Comparison of ENCODE assay signal across 14 cellular contexts in genomic region chr16:9311303-9311954, GRCh38.
A peak's percentile ranks its signal among the peaks of the same experiment; 100 is the strongest.
DNase-seq lines count a peak whose midpoint lies in the region; ATAC-seq lines count a peak whose summit lies in the region.
"Had no signal": no experiment of that assay in that cellular context is flagged by ENCODE, and none has a peak within 500 bp of the region (broad histone marks: within the 10 kb centered on the region; RNA-seq: fewer than 3 reads in every experiment).

No MANE protein-coding gene starts in this region.

- ATAC-seq in HG02884 (IDR thresholded peaks at IDR 0.05; ENCODE audit: unreplicated experiment) = no peak
- ATAC-seq: activated CD4-positive, CD25-positive, alpha-beta regulatory T cell treated with anti-CD3 and anti-CD28 coated beads, Interleukin-2, amount 50 U/mL, for 24 hours had no signal

- intact Hi-C loops in head of caudate nucleus (cut with DNase I) = no loop called here

- DNase-seq in HT1080 (ENCODE audit: low read depth) (peak; percentile 4), SW480 (ENCODE audit: low spot score) (peak; percentile 9), head of caudate nucleus (peak; percentile 18 to 89 (median 54)), pons (ENCODE audit: low spot score) (peak; percentile 26), HuH-7.5 (ENCODE audit: low spot score) (no peak), NCI-H187 treated with DMSO at 0.1 percent for 48 hours (lab: John Stamatoyannopoulos, UW) (no peak)
- DNase-seq: activated T-cell treated with anti-CD3 and anti-CD28 coated beads, Interleukin-2, amount 50 U/mL, for 24 hours; CD4-positive, alpha-beta memory T cell; MM.1S; NCI-H510A treated with DMSO at 0.1 percent for 48 hours; right cardiac atrium; SK-N-SH had no signal

Comparison
In these comparisons a context has a peak if more than half of its experiments do, and no peak if none do; other contexts are left out.
1. DNase-seq: peak in HT1080 (single experiment), SW480 (single experiment), head of caudate nucleus (42 of 42) and pons (single experiment); none in HuH-7.5 (single experiment) and NCI-H187 treated with DMSO at 0.1 percent for 48 hours (single experiment).